Comparison of ENCODE assay signal across 8 cellular contexts in genomic region chr16:58628845-58629680, GRCh38. TPM values are rescaled to one million over a fixed set of nuclear protein-coding genes. Genes with fewer than 3 reads are reported as not detected.
DNase-seq lines count a peak whose midpoint lies in the region; ATAC-seq lines count a peak whose summit lies in the region.

No MANE protein-coding gene starts in this region.

- peaks cover 4% of the 10 kb centered on the region for H3K36me3 Mint-ChIP-seq in T-helper 17 cell (ENCODE audit: low read depth)

- H3K27me3 Mint-ChIP-seq in T-helper 17 cell, result no peaks in the 10 kb centered on the region

- H3K36me3 ChIP-seq in iPS-15b (ENCODE audit: control insufficient read depth, insufficient read depth, low read length), result peaks cover 2% of the 10 kb centered on the region
- H3K36me3 ChIP-seq in skeletal muscle satellite cell (ENCODE audit: insufficient read depth, low read length), result peaks cover 6% of the 10 kb centered on the region

- H3K4me1 Mint-ChIP-seq in T-helper 17 cell, result peaks cover 28% of the 10 kb centered on the region

- H3K4me3 Mint-ChIP-seq in T-helper 17 cell, result peak overlapping the region; percentile 100

- ATAC-seq in GM18870 (IDR thresholded peaks at IDR 0.05; ENCODE audit: unreplicated experiment) (peak; percentile 1), HG03432 (IDR thresholded peaks at IDR 0.05; ENCODE audit: unreplicated experiment) (peak; percentile 1), T-helper 17 cell (peak; percentile 1), GM18519 (IDR thresholded peaks at IDR 0.05; ENCODE audit: low FRiP score, unreplicated experiment) (no peak)

- H3K27me3 ChIP-seq in iPS-15b (ENCODE audit: control insufficient read depth, insufficient read depth, low read length), result no peaks in the 10 kb centered on the region
- H3K27me3 ChIP-seq in skeletal muscle satellite cell (ENCODE audit: control insufficient read depth, insufficient read depth, low read length), result no peaks in the 10 kb centered on the region

- H3K9me3 ChIP-seq in T-helper 17 cell (ENCODE audit: control insufficient read depth, low read length, poor library complexity, severe bottlenecking) (no peaks in the 10 kb centered on the region), iPS-15b (ENCODE audit: control insufficient read depth, insufficient read depth, low read length) (no peaks in the 10 kb centered on the region), skeletal muscle satellite cell (replicated peaks; ENCODE audit: low read length) (no peaks in the 10 kb centered on the region)

- H3K4me2 ChIP-seq in skeletal muscle satellite cell (ENCODE audit: low read length), result peak overlapping the region; percentile 93

- H3K9ac ChIP-seq in iPS-15b (ENCODE audit: low read depth, low read length) (peak overlapping the region; percentile 100), skeletal muscle satellite cell (ENCODE audit: low read depth, low read length) (peak overlapping the region; percentile 96)

- DNase-seq in T-helper 17 cell, result peak; percentile 17 to 43 (median 37)
- peak; percentile 48 for DNase-seq in astrocyte of the hippocampus (ENCODE audit: low read depth, low spot score)
- DNase-seq in SHP77 treated with DMSO at 0.1 percent for 48 hours (lab: John Stamatoyannopoulos, UW), result no peak

- H3K4me1 ChIP-seq in iPS-15b (ENCODE audit: control insufficient read depth, insufficient read depth, low read length) (no peaks in the 10 kb centered on the region), skeletal muscle satellite cell (ENCODE audit: control insufficient read depth, insufficient read depth, low read length) (peaks cover 11% of the 10 kb centered on the region)

- peak overlapping the region; percentile 100 for H3K27ac Mint-ChIP-seq in T-helper 17 cell

- peak overlapping the region; percentile 97 for H3K4me3 ChIP-seq in iPS-15b (ENCODE audit: low read depth, low read length)
- peak overlapping the region; percentile 92 for H3K4me3 ChIP-seq in skeletal muscle satellite cell (ENCODE audit: low read length)

RNA-seq across cellular contexts. Expression of gene CNOT1, which starts 0.6 kb away (rescaled TPM):
- total RNA-seq in T-helper 17 cell, result 100 to 1,000 TPM; 213 to 224 TPM
- total RNA-seq in skeletal muscle satellite cell (2012; rRNA removed), result 99.4 and 123 TPM in 2 replicates

RNA-seq across cellular contexts. Expression of gene SLC38A7, which starts 55.5 kb away (rescaled TPM):
- 1 to 10 TPM; 7.6 to 9.2 TPM for total RNA-seq in T-helper 17 cell
- total RNA-seq in skeletal muscle satellite cell (2012; rRNA removed), result 16.6 and 35.5 TPM in 2 replicates
